1 cellular context compared by ENCODE assay signal in the genomic region with DNA sequence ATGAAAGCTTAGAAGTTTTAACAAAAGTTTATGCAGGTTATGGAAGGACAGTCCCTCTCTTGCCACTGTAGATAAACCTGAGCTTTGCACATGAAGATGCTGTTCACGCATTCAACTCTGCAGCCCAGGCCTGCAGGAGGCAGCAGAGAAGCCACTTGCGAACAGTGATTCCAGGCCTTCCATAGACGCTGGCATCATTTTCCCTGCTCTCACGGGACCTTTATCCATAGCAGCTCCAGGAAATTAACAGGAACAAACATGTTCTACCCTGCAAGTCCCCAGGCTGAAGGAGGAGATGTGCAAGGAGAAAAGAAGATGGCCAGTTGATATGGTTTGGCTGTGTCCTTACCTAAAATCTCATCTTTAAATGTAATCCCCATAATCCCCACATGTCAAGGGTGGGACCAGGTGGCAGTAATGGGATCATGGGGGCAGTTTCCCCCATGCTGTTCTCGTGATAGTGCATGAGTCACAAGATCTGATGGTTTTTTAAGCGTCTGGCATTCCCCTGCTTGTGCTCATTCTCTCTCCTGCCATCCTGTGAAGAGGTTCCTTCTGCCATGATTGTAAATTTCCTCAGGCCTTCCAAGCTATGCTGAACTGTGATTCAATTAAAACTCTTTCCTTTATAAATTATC.
TF ChIP-seq lines count a peak whose summit lies in the region.

No MANE protein-coding gene starts in this region.

TF ChIP-seq in endothelial cell of umbilical vein, 7 proteins besides CTCF, POLR2A, EP300 and RAD21:
- TF ChIP-seq GATA2 (IDR thresholded peaks at IDR 0.05; ENCODE audit: insufficient read depth, insufficient read length, low read depth, low read length) (no peak), JUN (IDR thresholded peaks at IDR 0.05; ENCODE audit: borderline replicate concordance, insufficient read depth, insufficient read length, low read depth) (no peak), MYC (IDR thresholded peaks at IDR 0.05; ENCODE audit: low read depth, low read length) (no peak), FOS (IDR thresholded peaks at IDR 0.05; ENCODE audit: borderline replicate concordance, insufficient read depth, low read length) (no peak), POLR2AphosphoS5 (IDR thresholded peaks at IDR 0.05; ENCODE audit: insufficient read depth, low read depth, low read length) (no peak), EZH2 (IDR thresholded peaks at IDR 0.05; ENCODE audit: borderline replicate concordance, low read depth, low read length, severe bottlenecking) (no peak)
- TF ChIP-seq, protein P1, sequence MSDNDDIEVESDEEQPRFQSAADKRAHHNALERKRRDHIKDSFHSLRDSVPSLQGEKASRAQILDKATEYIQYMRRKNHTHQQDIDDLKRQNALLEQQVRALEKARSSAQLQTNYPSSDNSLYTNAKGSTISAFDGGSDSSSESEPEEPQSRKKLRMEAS (IDR thresholded peaks at IDR 0.05; ENCODE audit: insufficient read depth, insufficient read length): no peak
